8 cellular contexts compared by ENCODE assay signal in the genomic region with DNA sequence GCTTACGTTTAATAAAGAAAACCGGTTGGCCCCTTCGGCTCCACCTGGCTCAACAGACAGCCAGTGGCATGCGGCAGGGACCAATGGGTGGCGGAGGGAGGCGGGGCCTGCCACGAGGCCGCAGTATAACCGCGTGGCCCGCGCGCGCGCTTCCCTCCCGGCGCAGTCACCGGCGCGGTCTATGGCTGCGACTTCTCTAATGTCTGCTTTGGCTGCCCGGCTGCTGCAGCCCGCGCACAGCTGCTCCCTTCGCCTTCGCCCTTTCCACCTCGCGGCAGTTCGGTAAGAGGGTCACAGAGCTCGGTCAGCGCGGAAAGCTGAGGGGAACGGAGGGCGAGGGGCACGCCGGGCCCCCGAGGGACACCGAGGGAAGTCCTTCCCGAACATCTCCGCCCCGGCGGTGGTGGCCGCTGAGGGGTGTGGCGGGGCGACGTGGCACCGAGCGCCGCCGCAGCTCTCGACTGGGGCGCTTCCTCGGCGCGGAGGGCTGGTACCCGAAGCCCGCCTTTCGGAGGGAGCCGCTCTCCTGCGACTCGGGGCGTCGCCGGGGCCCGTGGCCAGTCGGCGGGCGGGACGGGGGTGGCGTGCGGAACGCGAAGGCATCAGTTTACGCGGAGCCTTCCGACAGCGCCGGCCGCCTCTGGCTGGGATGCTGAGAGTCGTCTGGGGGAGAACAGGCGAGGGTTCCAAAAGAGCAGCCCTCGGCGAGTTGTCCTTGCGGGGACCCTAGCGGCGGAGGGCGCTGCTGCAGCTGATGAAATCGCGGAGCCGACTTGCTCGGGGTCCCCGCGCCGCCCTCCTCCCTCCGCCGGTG. TPM values are rescaled to one million over a fixed set of nuclear protein-coding genes. Genes with fewer than 3 reads are reported as not detected.
DNase-seq lines count a peak whose midpoint lies in the region; ATAC-seq, FAIRE-seq and TF ChIP-seq lines count a peak whose summit lies in the region.

A gene (plus strand): TSS at position 155 of the 814 bp plus-strand sequence. CDS start 27 bp downstream, at position 182.

- TF ChIP-seq CTCF in heart left ventricle (IDR thresholded peaks at IDR 0.05) (peak; percentile 55 to 83 (median 74)), upper lobe of right lung (IDR thresholded peaks at IDR 0.05) (peak; percentile 76)

- peak; percentile 88 for DNase-seq in GM12891 (ENCODE audit: insufficient read length, low spot score)
- DNase-seq in NCI-H1436 (lab: John Stamatoyannopoulos, UW) = peak; percentile 97
- DNase-seq in T follicular helper cell (ENCODE audit: low read depth) = peak; percentile 80
- peak; percentile 98 for DNase-seq in adipocyte (ENCODE audit: low read depth)
- DNase-seq in heart left ventricle = peak; percentile 89 to 95 (median 92)
- peak; percentile 98 for DNase-seq in posterior vena cava (ENCODE audit: low spot score)
- peak; percentile 95 for DNase-seq in upper lobe of right lung

- H3K4me3 ChIP-seq in adipocyte (ENCODE audit: low read length) (peak within 1 kb of the TSS; percentile 96), heart left ventricle (peak within 1 kb of the TSS; percentile 64 to 93 (median 74)), upper lobe of right lung (peak within 1 kb of the TSS; percentile 87)

- H3K9ac ChIP-seq in adipocyte (ENCODE audit: low read length) = peak within 1 kb of the TSS; percentile 98

- H3K4me1 ChIP-seq in adipocyte (ENCODE audit: control insufficient read depth, insufficient read depth, low read length) (peaks cover 39% of the 10 kb centered on the region), heart left ventricle (peaks cover 0 to 53% (median 24%) of the 10 kb centered on the region in 12 donors), upper lobe of right lung (peaks cover 13% of the 10 kb centered on the region)

- H3K27me3 ChIP-seq in adipocyte (replicated peaks; ENCODE audit: control insufficient read depth, insufficient read depth, low read length) (no peaks in the 10 kb centered on the region), heart left ventricle (no peaks in the 10 kb centered on the region), upper lobe of right lung (no peaks in the 10 kb centered on the region)

- peak within 1 kb of the TSS; percentile 76 to 99 (median 90) for H3K27ac ChIP-seq in heart left ventricle
- H3K27ac ChIP-seq in upper lobe of right lung = peak within 1 kb of the TSS; percentile 94

- TF ChIP-seq POLR2A in GM12891 (IDR thresholded peaks at IDR 0.05; ENCODE audit: low read depth, low read length) = peak; percentile 98
- TF ChIP-seq POLR2A in heart left ventricle (IDR thresholded peaks at IDR 0.05) = peak in 1 of 2 donors; percentile 79

- WGBS in heart left ventricle, 4 donors = 0 to 1% (median 1%) methylated on average over 5 to 96 of the region's 96 CpGs

- H3K9me3 ChIP-seq in adipocyte (ENCODE audit: control insufficient read depth, low read length) (no peaks in the 10 kb centered on the region), heart left ventricle (no peaks in the 10 kb centered on the region), upper lobe of right lung (no peaks in the 10 kb centered on the region)

- intact Hi-C loops in heart left ventricle (cut with DNase I) = loop anchor here in 2 of 10 donors (1.0 to 2.0 kb wide), 2 partner anchors 20 kb away; a partner anchor contains a TSS
- intact Hi-C loops in posterior vena cava (cut with DNase I) = no loop called here
- intact Hi-C loops in upper lobe of right lung (cut with DNase I) = no loop called here

- H3K36me3 ChIP-seq in adipocyte (ENCODE audit: control insufficient read depth, insufficient read depth, low read length, severe bottlenecking) = peaks cover 9% of the 10 kb centered on the region
- no peaks in the 10 kb centered on the region for H3K36me3 ChIP-seq in heart left ventricle
- H3K36me3 ChIP-seq in upper lobe of right lung = peaks cover 5% of the 10 kb centered on the region

- ATAC-seq in HG02840 (IDR thresholded peaks at IDR 0.05; ENCODE audit: low FRiP score, unreplicated experiment) = peak; percentile 93
- ATAC-seq in heart left ventricle = peak; percentile 86 to 97 (median 96)
- ATAC-seq in upper lobe of right lung = peak; percentile 98

- FAIRE-seq in GM12891 (lab: Jason Lieb, UNC) = peak; percentile 95

TF ChIP-seq in GM12891, 5 proteins besides CTCF, POLR2A, EP300 and RAD21:
- TF ChIP-seq POU2F2 (IDR thresholded peaks at IDR 0.05; ENCODE audit: low read depth, low read length) (peak; percentile 92), SPI1 (IDR thresholded peaks at IDR 0.05; ENCODE audit: low read depth, low read length) (no peak; the same call in 1 of the 2 replicates), POLR2AphosphoS5 (IDR thresholded peaks at IDR 0.05; ENCODE audit: low read depth, low read length) (peak; percentile 99), TAF1 (IDR thresholded peaks at IDR 0.05; ENCODE audit: low read depth, low read length) (peak; percentile 96)
TF ChIP-seq in GM12891: peak in this region for 3.

RNA-seq across cellular contexts. Expression of the gene that starts here (rescaled TPM):
- 118 TPM for polyA plus RNA-seq in GM12891 (2012; ENCODE audit: low read depth, missing spikeins)
- total RNA-seq in heart left ventricle = 10 to 100 TPM; 13.0 to 40.5 (median 17.5) TPM
- 10 to 100 TPM; 12.9 to 27.6 TPM for polyA plus RNA-seq in heart left ventricle
- total RNA-seq in posterior vena cava = 100 to 1,000 TPM in 1 of 2 donors, 10 to 100 TPM in 1; 83.7 to 101 TPM
- total RNA-seq in upper lobe of right lung = 62.2 TPM

Comparison
In these comparisons a context has a peak if more than half of its experiments do, and no peak if none do; other contexts are left out.
1. Peak in every context shown above with its lines: DNase-seq, ATAC-seq, H3K4me3 ChIP-seq and H3K27ac ChIP-seq.